In genomic region chr2:135582383-135582782, GRCh38 we compare ENCODE assay signal across 19 cellular contexts.
"Had no signal": no experiment of that assay in that cellular context is flagged by ENCODE, and none has a peak within 500 bp of the region (broad histone marks: within the 10 kb centered on the region; RNA-seq: fewer than 3 reads in every experiment).

No MANE protein-coding gene starts in this region.

- DNase-seq: effector memory CD8-positive, alpha-beta T cell; immature natural killer cell; left ventricle myocardium inferior; lower lobe of right lung; stimulated activated CD4-positive, alpha-beta T cell treated with anti-CD3 and anti-CD28 coated beads, Interleukin-2, amount 100 ng/mL, for 24 hours; stimulated activated CD4-positive, alpha-beta T cell treated with anti-CD3 and anti-CD28 coated beads, Interleukin-4, amount 100 ng/mL, for 4 hours; stimulated activated naive B cell treated with anti-CD40 and anti-IgM and Interleukin-4, amounts not matched to agents 10 μg/mL and 1 μg/mL and 100 μg/mL, for 72 hours; stimulated activated naive CD8-positive, alpha-beta T cell treated with anti-CD3 and anti-CD28 coated beads, Interleukin-15, amount 100 ng/mL, for 72 hours; transverse colon had no signal

- H3K27ac Mint-ChIP-seq: dendritic cell treated with granulocyte-macrophage colony-stimulating factor and Interleukin-4, amounts not matched to agents 40 ng/mL and 50 ng/mL, for 4 days; immature natural killer cell; memory B cell; mesothelial cell of epicardium; natural killer cell treated with Interleukin-12 subunit alpha and Interleukin-12 subunit beta and Interleukin-15 and Interleukin-18, amount 100 ng/mL, for 72 hours; stimulated activated naive B cell treated with anti-CD40 and anti-IgM and Interleukin-4, amounts not matched to agents 10 μg/mL and 1 μg/mL and 100 μg/mL, for 72 hours; stimulated activated naive CD8-positive, alpha-beta T cell treated with anti-CD3 and anti-CD28 coated beads, Interleukin-15, amount 100 ng/mL, for 72 hours had no signal

- H3K4me1 ChIP-seq: lower lobe of right lung, parathyroid adenoma, transverse colon had no signal

- H3K27me3 ChIP-seq: esophagus muscularis mucosa, transverse colon had no signal

- H3K4me3 Mint-ChIP-seq: dendritic cell treated with granulocyte-macrophage colony-stimulating factor and Interleukin-4, amounts not matched to agents 40 ng/mL and 50 ng/mL, for 4 days; effector memory CD8-positive, alpha-beta T cell; immature natural killer cell; memory B cell; mesothelial cell of epicardium; natural killer cell treated with Interleukin-12 subunit alpha and Interleukin-12 subunit beta and Interleukin-15 and Interleukin-18, amount 100 ng/mL, for 72 hours; stimulated activated naive B cell treated with anti-CD40 and anti-IgM and Interleukin-4, amounts not matched to agents 10 μg/mL and 1 μg/mL and 100 μg/mL, for 72 hours; stimulated activated naive CD8-positive, alpha-beta T cell treated with anti-CD3 and anti-CD28 coated beads, Interleukin-15, amount 100 ng/mL, for 72 hours had no signal

- H3K27ac ChIP-seq: epithelial cell of prostate, esophagus muscularis mucosa, left ventricle myocardium inferior, lower lobe of right lung, parathyroid adenoma, skin epidermis, thoracic aorta, transverse colon had no signal

- H3K36me3 ChIP-seq: esophagus muscularis mucosa, left ventricle myocardium inferior, lower lobe of right lung, thoracic aorta, transverse colon had no signal

- H3K4me3 ChIP-seq: esophagus muscularis mucosa, left ventricle myocardium inferior, lower lobe of right lung, skin epidermis, thoracic aorta, transverse colon had no signal

- H3K27me3 Mint-ChIP-seq: dendritic cell treated with granulocyte-macrophage colony-stimulating factor and Interleukin-4, amounts not matched to agents 40 ng/mL and 50 ng/mL, for 4 days; effector memory CD8-positive, alpha-beta T cell; memory B cell; natural killer cell treated with Interleukin-12 subunit alpha and Interleukin-12 subunit beta and Interleukin-15 and Interleukin-18, amount 100 ng/mL, for 72 hours; stimulated activated naive B cell treated with anti-CD40 and anti-IgM and Interleukin-4, amounts not matched to agents 10 μg/mL and 1 μg/mL and 100 μg/mL, for 72 hours; stimulated activated naive CD8-positive, alpha-beta T cell treated with anti-CD3 and anti-CD28 coated beads, Interleukin-15, amount 100 ng/mL, for 72 hours had no signal

- H3K4me1 Mint-ChIP-seq: mesothelial cell of epicardium had no signal

- H3K9me3 Mint-ChIP-seq: dendritic cell treated with granulocyte-macrophage colony-stimulating factor and Interleukin-4, amounts not matched to agents 40 ng/mL and 50 ng/mL, for 4 days; effector memory CD8-positive, alpha-beta T cell; immature natural killer cell; memory B cell; natural killer cell treated with Interleukin-12 subunit alpha and Interleukin-12 subunit beta and Interleukin-15 and Interleukin-18, amount 100 ng/mL, for 72 hours; stimulated activated naive CD8-positive, alpha-beta T cell treated with anti-CD3 and anti-CD28 coated beads, Interleukin-15, amount 100 ng/mL, for 72 hours had no signal

- H2AFZ ChIP-seq: parathyroid adenoma had no signal

- ATAC-seq: effector memory CD8-positive, alpha-beta T cell; lower lobe of right lung; natural killer cell treated with Interleukin-12 subunit alpha and Interleukin-12 subunit beta and Interleukin-15 and Interleukin-18, amount 100 ng/mL, for 72 hours; sciatic nerve; stimulated activated naive B cell treated with anti-CD40 and anti-IgM and Interleukin-4, amounts not matched to agents 10 μg/mL and 1 μg/mL and 100 μg/mL, for 72 hours; stimulated activated naive CD8-positive, alpha-beta T cell treated with anti-CD3 and anti-CD28 coated beads, Interleukin-15, amount 100 ng/mL, for 72 hours had no signal

- H3K36me3 Mint-ChIP-seq: immature natural killer cell; memory B cell; natural killer cell treated with Interleukin-12 subunit alpha and Interleukin-12 subunit beta and Interleukin-15 and Interleukin-18, amount 100 ng/mL, for 72 hours had no signal
